Comparison of ENCODE assay signal across 1 cellular context in the genomic region with DNA sequence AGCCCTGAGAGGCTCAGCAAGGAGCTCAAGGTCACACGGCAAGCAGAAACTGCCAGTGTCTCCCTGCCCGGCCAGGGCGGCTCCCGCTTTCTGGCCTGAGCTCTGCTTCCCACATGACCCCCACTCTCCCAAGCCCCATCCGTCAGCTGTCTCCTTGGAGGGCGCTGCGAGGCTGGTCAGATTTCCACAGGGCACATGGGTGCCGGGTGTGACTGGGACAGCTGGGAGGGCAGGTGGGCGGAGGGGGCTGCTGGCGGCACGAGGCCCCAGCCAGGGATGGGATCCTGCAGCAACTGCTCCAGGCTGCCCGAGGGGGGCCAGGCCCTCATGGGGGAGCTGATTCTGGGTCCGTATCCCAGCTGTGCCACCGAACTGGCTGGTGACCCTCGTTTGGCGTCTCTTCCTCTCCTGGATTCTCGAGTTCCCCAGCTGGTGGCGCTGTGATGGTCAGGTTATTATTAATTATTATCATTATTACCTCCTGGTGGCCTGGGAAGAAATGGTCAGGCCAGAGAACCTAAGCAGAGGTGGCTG.
TF ChIP-seq lines count a peak whose summit lies in the region.

No MANE protein-coding gene starts in this region.

TF ChIP-seq in HCT116, 20 proteins besides CTCF, POLR2A, EP300 and RAD21 (continued from another document):
- TF ChIP-seq, protein P1, sequence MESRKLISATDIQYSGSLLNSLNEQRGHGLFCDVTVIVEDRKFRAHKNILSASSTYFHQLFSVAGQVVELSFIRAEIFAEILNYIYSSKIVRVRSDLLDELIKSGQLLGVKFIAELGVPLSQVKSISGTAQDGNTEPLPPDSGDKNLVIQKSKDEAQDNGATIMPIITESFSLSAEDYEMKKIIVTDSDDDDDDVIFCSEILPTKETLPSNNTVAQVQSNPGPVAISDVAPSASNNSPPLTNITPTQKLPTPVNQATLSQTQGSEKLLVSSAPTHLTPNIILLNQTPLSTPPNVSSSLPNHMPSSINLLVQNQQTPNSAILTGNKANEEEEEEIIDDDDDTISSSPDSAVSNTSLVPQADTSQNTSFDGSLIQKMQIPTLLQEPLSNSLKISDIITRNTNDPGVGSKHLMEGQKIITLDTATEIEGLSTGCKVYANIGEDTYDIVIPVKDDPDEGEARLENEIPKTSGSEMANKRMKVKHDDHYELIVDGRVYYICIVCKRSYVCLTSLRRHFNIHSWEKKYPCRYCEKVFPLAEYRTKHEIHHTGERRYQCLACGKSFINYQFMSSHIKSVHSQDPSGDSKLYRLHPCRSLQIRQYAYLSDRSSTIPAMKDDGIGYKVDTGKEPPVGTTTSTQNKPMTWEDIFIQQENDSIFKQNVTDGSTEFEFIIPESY (IDR thresholded peaks at IDR 0.05; ENCODE audit: extremely low read depth, insufficient replicate concordance, low read length): no peak
- no peak for TF ChIP-seq JUND (IDR thresholded peaks at IDR 0.05)
- TF ChIP-seq SRF (IDR thresholded peaks at IDR 0.05; ENCODE audit: low read depth): no peak
- TF ChIP-seq, protein P2, sequence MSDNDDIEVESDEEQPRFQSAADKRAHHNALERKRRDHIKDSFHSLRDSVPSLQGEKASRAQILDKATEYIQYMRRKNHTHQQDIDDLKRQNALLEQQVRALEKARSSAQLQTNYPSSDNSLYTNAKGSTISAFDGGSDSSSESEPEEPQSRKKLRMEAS (IDR thresholded peaks at IDR 0.05): no peak
- no peak for TF ChIP-seq SP1 (IDR thresholded peaks at IDR 0.05; ENCODE audit: low read depth)
